ENCODE assay signal across 8 cellular contexts in the genomic region with DNA sequence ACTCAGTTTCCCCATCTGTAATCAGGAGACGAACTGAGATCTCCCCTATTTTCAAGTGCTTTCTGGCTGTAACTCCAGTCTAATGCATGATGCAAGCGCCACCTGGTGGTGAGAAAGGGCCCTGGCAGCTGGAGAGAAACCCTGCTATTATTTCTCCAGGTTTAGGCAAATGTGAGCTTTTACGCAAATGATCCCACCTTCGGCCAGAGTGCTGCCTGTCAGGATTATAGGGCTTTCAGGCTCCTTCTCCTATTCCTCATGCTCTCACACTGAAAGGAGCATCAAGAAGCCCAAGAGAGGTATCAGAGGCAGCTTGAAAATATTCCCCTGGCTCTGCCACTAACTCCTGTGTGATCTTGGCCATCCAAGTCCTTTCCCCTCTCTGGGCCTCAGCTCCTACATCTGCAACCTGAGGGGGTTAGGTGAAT.
A peak's percentile ranks its signal among the peaks of the same experiment; 100 is the strongest.
DNase-seq lines count a peak whose midpoint lies in the region; ATAC-seq, FAIRE-seq and TF ChIP-seq lines count a peak whose summit lies in the region.

No MANE protein-coding gene starts in this region.

- peak; percentile 7 for FAIRE-seq in A549 (lab: Jason Lieb, UNC)
- peak; percentile 67 for FAIRE-seq in GM12892 (lab: Jason Lieb, UNC)

- H3K9me3 ChIP-seq in A549 (no peaks in the 10 kb centered on the region), lung (ENCODE audit: control insufficient read depth in 2 of 2, insufficient read depth in 1 of 2, low read length in 1 of 2) (peaks cover 0 to 2% of the 10 kb centered on the region in 2 donors)

- DNase-seq in A549 (ENCODE audit: low read depth in 1 of 2, low spot score in 1 of 2) (peak; percentile 68 to 76), GM12892 (ENCODE audit: insufficient read length) (peak; percentile 46), NCI-H345 treated with DMSO at 0.1 percent for 48 hours (lab: John Stamatoyannopoulos, UW; ENCODE audit: unreplicated experiment) (peak; percentile 21), dermis microvascular lymphatic vessel endothelial cell (ENCODE audit: low read depth in 2 of 2) (peak; percentile 40 to 61), lung (ENCODE audit: low spot score) (peak; percentile 76)
- peak; percentile 48 to 65 for DNase-seq in activated CD4-positive, alpha-beta T cell treated with anti-CD3 and anti-CD28 coated beads, Interleukin-2, amount 50 U/mL, for 24 hours (ENCODE audit: low read depth in 1 of 2, low spot score in 1 of 2)
- peak; percentile 49 for DNase-seq in stimulated activated CD8-positive, alpha-beta memory T cell treated with anti-CD3 and anti-CD28 coated beads, Interleukin-12 subunit alpha, Interleukin-12 subunit beta, amount 100 ng/mL, for 1 hour (ENCODE audit: low read depth)

- CTCF ChIA-PET in A549 (lab: Yijun Ruan, JAX): interaction anchor here (0.6 to 27.4 kb wide), 91 partner anchors 8 to 430 kb away, joined by 3 to 518 read pairs (median 5); no protein-coding TSS in a partner anchor

- ATAC-seq in A549 (peak; percentile 88 to 91), lung (ENCODE audit: insufficient read depth, low FRiP score) (no peak), HG03108 (IDR thresholded peaks at IDR 0.05; ENCODE audit: unreplicated experiment) (no peak)

- TF ChIP-seq POLR2A in A549 (IDR thresholded peaks at IDR 0.05; ENCODE audit: low read length): no peak
- no peak for TF ChIP-seq POLR2A in GM12892 (IDR thresholded peaks at IDR 0.05; ENCODE audit: low read depth, low read length)

- no peak overlapping the region for H3K4me2 ChIP-seq in A549

- TF ChIP-seq EP300 in A549 (IDR thresholded peaks at IDR 0.05): no peak

- H3K4me3 ChIP-seq in A549 (no peak overlapping the region), lung (no peak overlapping the region)

- no peak overlapping the region for H3K27ac ChIP-seq in A549
- H3K27ac ChIP-seq in lung (ENCODE audit: low read depth in 1 of 2, low read length in 1 of 2): no peak overlapping the region

- H3K27me3 ChIP-seq in lung (ENCODE audit: control insufficient read depth, insufficient read depth): no peaks in the 10 kb centered on the region

- 3% methylated on average over 4 of the region's 4 CpGs for WGBS in A549 (ENCODE audit: missing lambda C conversion rate)
- whole genome bisulfite sequencing in lung, 2 donors: 4 to 7% methylated on average over 4 of the region's 4 CpGs

- POLR2A ChIA-PET in A549 (lab: Yijun Ruan, JAX): no interaction called here

- no peaks in the 10 kb centered on the region for H3K36me3 ChIP-seq in lung (ENCODE audit: control insufficient read depth in 2 of 2, insufficient read depth in 2 of 2, low read length in 2 of 2)

- peak; percentile 96 to 99 for TF ChIP-seq RAD21 in A549 (conservative IDR thresholded peaks at IDR 0.05 in 1 of 2, IDR thresholded peaks at IDR 0.05 in 1 of 2)

- peaks cover 2% of the 10 kb centered on the region for H3K4me1 ChIP-seq in A549
- no peaks in the 10 kb centered on the region for H3K4me1 ChIP-seq in lung (ENCODE audit: control insufficient read depth in 2 of 2, insufficient read depth in 2 of 2, low read length in 2 of 2)

- peak; percentile 99 for TF ChIP-seq CTCF in A549 (IDR thresholded peaks at IDR 0.05)
- TF ChIP-seq CTCF in lung (IDR thresholded peaks at IDR 0.05; ENCODE audit: control extremely low read depth, extremely low read depth): peak; percentile 93

TF ChIP-seq in A549, 52 proteins besides CTCF, POLR2A, EP300 and RAD21:
- TF ChIP-seq SMC3 (IDR thresholded peaks at IDR 0.05): peak; percentile 98
- TF ChIP-seq, protein P1, sequence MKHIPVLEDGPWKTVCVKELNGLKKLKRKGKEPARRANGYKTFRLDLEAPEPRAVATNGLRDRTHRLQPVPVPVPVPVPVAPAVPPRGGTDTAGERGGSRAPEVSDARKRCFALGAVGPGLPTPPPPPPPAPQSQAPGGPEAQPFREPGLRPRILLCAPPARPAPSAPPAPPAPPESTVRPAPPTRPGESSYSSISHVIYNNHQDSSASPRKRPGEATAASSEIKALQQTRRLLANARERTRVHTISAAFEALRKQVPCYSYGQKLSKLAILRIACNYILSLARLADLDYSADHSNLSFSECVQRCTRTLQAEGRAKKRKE (CRISPR knock-in tag; IDR thresholded peaks at IDR 0.05; ENCODE audit: low read depth): no peak

Comparison
In these comparisons a context has a peak if more than half of its experiments do, and no peak if none do; other contexts are left out.
1. ATAC-seq: peak in A549 (2 of 2); none in lung (single experiment) and HG03108 (single experiment).
2. DNase-seq: peak in every context shown above with its lines; median percentile 76 in lung; 72 in A549; 56 in activated CD4-positive, alpha-beta T cell treated with anti-CD3 and anti-CD28 coated beads, Interleukin-2, amount 50 U/mL, for 24 hours; 50 in dermis microvascular lymphatic vessel endothelial cell; 49 in stimulated activated CD8-positive, alpha-beta memory T cell treated with anti-CD3 and anti-CD28 coated beads, Interleukin-12 subunit alpha, Interleukin-12 subunit beta, amount 100 ng/mL, for 1 hour; 46 in GM12892; 21 in NCI-H345 treated with DMSO at 0.1 percent for 48 hours.